1 cellular context compared by ENCODE assay signal in genomic region chr9:127185181-127185580, GRCh38.
TF ChIP-seq lines count a peak whose summit lies in the region.

No MANE protein-coding gene starts in this region.

TF ChIP-seq in H1, 55 proteins besides CTCF, POLR2A, EP300 and RAD21 (continued from another document):
- TF ChIP-seq SIN3A (conservative IDR thresholded peaks at IDR 0.05 in 1 of 2, IDR thresholded peaks at IDR 0.05 in 1 of 2; ENCODE audit: low read depth in 1 of 2, low read length in 2 of 2) = no peak
- no peak for TF ChIP-seq RFX5 (IDR thresholded peaks at IDR 0.05; ENCODE audit: borderline replicate concordance, low read depth, low read length)
- TF ChIP-seq SIRT6 (IDR thresholded peaks at IDR 0.05; ENCODE audit: low read length) = no peak
